In genomic region chr15:71748327-71748726, GRCh38 we compare ENCODE assay signal across 15 cellular contexts.
DNase-seq lines count a peak whose midpoint lies in the region; ATAC-seq and TF ChIP-seq lines count a peak whose summit lies in the region.
"Had no signal": no experiment of that assay in that cellular context is flagged by ENCODE, and none has a peak within 500 bp of the region (broad histone marks: within the 10 kb centered on the region; RNA-seq: fewer than 3 reads in every experiment).

No MANE protein-coding gene starts in this region.

- H3K9me3 Mint-ChIP-seq in nephron progenitor cell: no peaks in the 10 kb centered on the region
- H3K9me3 Mint-ChIP-seq: CD8-positive, alpha-beta T cell; stimulated activated naive B cell treated with anti-CD40 and anti-IgM and Interleukin-4, amounts not matched to agents 10 μg/mL and 1 μg/mL and 100 μg/mL, for 72 hours; WTC11 had no signal

- H3K4me3 ChIP-seq in mammary epithelial cell (replicated peaks in 1 of 3; ENCODE audit: insufficient read depth in 1 of 3, low read depth in 2 of 3, low read length in 3 of 3) (no peak overlapping the region), tibial artery (no peak overlapping the region)
- H3K4me3 ChIP-seq: HAP-1 had no signal

- in situ Hi-C loops in mammary epithelial cell (cut with MboI; ENCODE audit: low sequenced_read_pairs in 2 of 2) (no loop called here), G401 (cut with HindIII; ENCODE audit: low sequenced_read_pairs) (no loop called here)

- H3K4me2 ChIP-seq in mammary epithelial cell (ENCODE audit: insufficient read depth, low read depth, low read length): no peak overlapping the region

- no peaks in the 10 kb centered on the region for H4K20me1 ChIP-seq in mammary epithelial cell (ENCODE audit: insufficient read depth, low read length)

- 73% methylated on average over 12 of the region's 16 CpGs for WGBS in mammary epithelial cell (ENCODE audit: low coverage, missing lambda C conversion rate)

- H3K27me3 Mint-ChIP-seq in nephron progenitor cell (ENCODE audit: low read depth, poor library complexity): peaks cover 3% of the 10 kb centered on the region

- H3K9me3 ChIP-seq in mammary epithelial cell (replicated peaks; ENCODE audit: insufficient read depth, low read length) (no peaks in the 10 kb centered on the region), tibial artery (no peaks in the 10 kb centered on the region)
- H3K9me3 ChIP-seq: HAP-1 had no signal

- no TSS peak for BruUV-seq in mammary epithelial cell (replicated peaks; lab: Mats Ljungman, UMichigan)

- peaks cover 33% of the 10 kb centered on the region for H3K4me1 Mint-ChIP-seq in nephron progenitor cell
- H3K4me1 Mint-ChIP-seq: WTC11 had no signal

- no peak overlapping the region for H3K27ac ChIP-seq in mammary epithelial cell (ENCODE audit: insufficient read depth, low read depth, low read length)
- no peak overlapping the region for H3K27ac ChIP-seq in tibial artery

- peaks cover 34% of the 10 kb centered on the region for H3K4me1 ChIP-seq in mammary epithelial cell (ENCODE audit: insufficient read depth, low read length)
- H3K4me1 ChIP-seq in tibial artery: peaks cover 0 to 17% (median 14%) of the 10 kb centered on the region in 4 donors
- H3K4me1 ChIP-seq: HAP-1 had no signal

- dilution Hi-C loops in mammary epithelial cell (cut with HindIII; ENCODE audit: low sequenced_read_pairs): no loop called here

- H3K27me3 ChIP-seq in mammary epithelial cell (ENCODE audit: insufficient read depth, low read length) (no peaks in the 10 kb centered on the region), tibial artery (no peaks in the 10 kb centered on the region)

- peaks cover 20% of the 10 kb centered on the region for H3K36me3 Mint-ChIP-seq in nephron progenitor cell (ENCODE audit: low read depth)
- H3K36me3 Mint-ChIP-seq: CD8-positive, alpha-beta T cell; stimulated activated naive B cell treated with anti-CD40 and anti-IgM and Interleukin-4, amounts not matched to agents 10 μg/mL and 1 μg/mL and 100 μg/mL, for 72 hours; WTC11 had no signal

- ATAC-seq in GM21423 (IDR thresholded peaks at IDR 0.05; ENCODE audit: unreplicated experiment): no peak
- no peak for ATAC-seq in HG03175 (IDR thresholded peaks at IDR 0.05; ENCODE audit: unreplicated experiment)
- ATAC-seq: CD8-positive, alpha-beta T cell; WTC11 had no signal

- peak; percentile 83 for DNase-seq in DMS53 (lab: John Stamatoyannopoulos, UW)
- DNase-seq in NCI-H226: peak; percentile 71
- peak; percentile 48 for DNase-seq in mammary epithelial cell
- no peak for DNase-seq in nephron progenitor cell
- no peak for DNase-seq in tibial artery
- no peak for DNase-seq in G401 (ENCODE audit: low spot score)
- DNase-seq: CD8-positive, alpha-beta T cell; hypothalamus; NCI-H2227 treated with DMSO at 0.1 percent for 48 hours; stimulated activated CD4-positive, alpha-beta T cell treated with anti-CD3 and anti-CD28 coated beads, Interleukin-2, amount 100 ng/mL, for 24 hours; stimulated activated naive B cell treated with anti-CD40 and anti-IgM and Interleukin-4, amounts not matched to agents 10 μg/mL and 1 μg/mL and 100 μg/mL, for 72 hours had no signal

- TF ChIP-seq CTCF in mammary epithelial cell (conservative IDR thresholded peaks at IDR 0.05 in 1 of 2, IDR thresholded peaks at IDR 0.05 in 1 of 2; ENCODE audit: extremely low read depth in 1 of 2, insufficient read depth in 1 of 2, low read depth in 1 of 2, low read length in 2 of 2) (no peak), nephron progenitor cell (IDR thresholded peaks at IDR 0.05) (no peak), tibial artery (IDR thresholded peaks at IDR 0.05) (no peak)

- H3K36me3 ChIP-seq in mammary epithelial cell (ENCODE audit: insufficient read depth, low read length) (no peaks in the 10 kb centered on the region), tibial artery (peaks cover 0 to 29% (median 0%) of the 10 kb centered on the region in 3 donors)
- H3K36me3 ChIP-seq: HAP-1 had no signal

- CTCF ChIA-PET in mammary epithelial cell (lab: Charles Lee; ENCODE audit: low non-redundant PET): interaction anchor here (0.6 kb wide), 1 partner anchor 236 kb away, joined by 6 read pairs; no protein-coding TSS in a partner anchor

- no peak overlapping the region for H3K4me3 Mint-ChIP-seq in nephron progenitor cell
- H3K4me3 Mint-ChIP-seq: CD8-positive, alpha-beta T cell; stimulated activated naive B cell treated with anti-CD40 and anti-IgM and Interleukin-4, amounts not matched to agents 10 μg/mL and 1 μg/mL and 100 μg/mL, for 72 hours; WTC11 had no signal

- no peak overlapping the region for H2AFZ ChIP-seq in mammary epithelial cell (ENCODE audit: low read depth, low read length)

- intact Hi-C loops in mammary epithelial cell (cut with micrococcal nuclease) (loop anchor here (5.0 to 10.0 kb wide), 2 partner anchors 301 to 774 kb away; no protein-coding TSS in a partner anchor), tibial artery (cut with DNase I; ENCODE audit: low total_unique reads) (loop anchor here (5.0 to 10.0 kb wide), 2 partner anchors 54 to 406 kb away; no protein-coding TSS in a partner anchor)

- peak overlapping the region; percentile 69 for H3K27ac Mint-ChIP-seq in nephron progenitor cell
- H3K27ac Mint-ChIP-seq: CD8-positive, alpha-beta T cell; stimulated activated naive B cell treated with anti-CD40 and anti-IgM and Interleukin-4, amounts not matched to agents 10 μg/mL and 1 μg/mL and 100 μg/mL, for 72 hours; WTC11 had no signal

- H3K9ac ChIP-seq in mammary epithelial cell (ENCODE audit: insufficient read depth, low read length): no peak overlapping the region

- H3K79me2 ChIP-seq in mammary epithelial cell (ENCODE audit: insufficient read depth, low read length): no peaks in the 10 kb centered on the region

Comparison
In these comparisons a context has a peak if more than half of its experiments do, and no peak if none do; other contexts are left out.
1. DNase-seq: peak in DMS53 (single experiment), NCI-H226 (single experiment) and mammary epithelial cell (single experiment); none in nephron progenitor cell (single experiment), tibial artery (0 of 2) and G401 (single experiment).